23 cellular contexts compared by ENCODE assay signal in the genomic region with DNA sequence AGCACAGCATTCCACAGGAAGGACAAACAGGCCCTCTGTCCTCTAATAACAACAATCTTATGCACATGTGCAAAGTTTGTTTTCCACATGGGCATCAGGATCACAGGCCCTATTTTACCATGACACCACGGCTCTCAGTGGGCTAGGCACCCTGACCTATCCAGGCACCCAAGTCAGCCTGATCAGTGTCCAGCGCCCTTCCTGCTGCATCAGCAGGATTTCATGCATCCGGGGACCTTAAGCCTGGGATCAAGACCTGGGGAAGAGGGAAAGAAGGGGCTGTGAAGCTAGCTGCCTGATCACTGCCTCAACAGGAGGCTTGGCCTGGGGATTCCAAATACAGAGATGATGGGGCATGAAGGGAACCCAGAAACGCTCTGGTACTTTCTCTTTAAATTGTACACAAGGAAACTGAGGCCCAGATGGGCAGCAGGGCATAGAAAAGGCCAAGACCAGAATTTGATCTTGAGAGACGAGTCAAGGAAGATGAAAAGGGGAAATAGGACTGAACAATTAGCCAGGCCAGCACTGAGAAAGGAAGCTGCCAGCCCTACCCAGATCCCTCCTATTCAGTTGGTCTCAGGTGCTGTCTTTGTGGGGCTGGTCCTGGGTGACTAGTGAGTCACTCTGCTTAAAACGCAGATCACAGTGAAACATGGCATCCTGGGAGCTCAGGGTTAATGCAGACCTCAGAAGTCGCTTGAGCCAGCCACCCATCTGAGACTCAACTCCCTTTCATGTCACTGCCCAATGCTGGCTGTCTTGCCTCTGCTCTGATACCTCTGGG. TPM values are rescaled to one million over a fixed set of nuclear protein-coding genes. Genes with fewer than 3 reads are reported as not detected.
DNase-seq lines count a peak whose midpoint lies in the region; ATAC-seq and TF ChIP-seq lines count a peak whose summit lies in the region.
"Had no signal": no experiment of that assay in that cellular context is flagged by ENCODE, and none has a peak within 500 bp of the region (broad histone marks: within the 10 kb centered on the region; RNA-seq: fewer than 3 reads in every experiment).

No MANE protein-coding gene starts in this region.

- no peak for TF ChIP-seq CTCF in coronary artery (IDR thresholded peaks at IDR 0.05)

- no peak overlapping the region for H2AFZ ChIP-seq in Karpas-422 (ENCODE audit: low read length)

- no peak overlapping the region for H3K9ac ChIP-seq in BLaER1 treated with 17β-estradiol and CSF1 and Interleukin-3, amounts not matched to agents 10 nM and 100 nM
- H3K9ac ChIP-seq in Karpas-422 (ENCODE audit: low read length): peak overlapping the region; percentile 70
- H3K9ac ChIP-seq: KMS-11 had no signal

- no peaks in the 10 kb centered on the region for H3K9me2 ChIP-seq in Karpas-422 (replicated peaks; ENCODE audit: insufficient read depth, low read length)

- peak overlapping the region in 6 of 11 experiments; percentile 8 to 52 (median 28); a peak in 11 of 22 replicates for H3K4me2 ChIP-seq in BLaER1 treated with 17β-estradiol and CSF1 and Interleukin-3, amounts not matched to agents 10 nM and 100 nM
- H3K4me2 ChIP-seq in Karpas-422 (ENCODE audit: low read depth, low read length, poor library complexity, severe bottlenecking): peak overlapping the region; percentile 61
- H3K4me2 ChIP-seq: KMS-11 had no signal

- H4K20me1 ChIP-seq in BLaER1 treated with 17β-estradiol and CSF1 and Interleukin-3, amounts not matched to agents 10 nM and 100 nM: peaks cover 0 to 8% (median 0%) of the 10 kb centered on the region in 11 experiments; a peak in 3 of 22 replicates
- no peaks in the 10 kb centered on the region for H4K20me1 ChIP-seq in Karpas-422 (ENCODE audit: insufficient read depth, low read depth, low read length)

- DNase-seq in Karpas-422: peak; percentile 81
- peak; percentile 34 for DNase-seq in RPMI8226
- no peak for DNase-seq in activated gamma-delta T cell (lab: John Stamatoyannopoulos, UW)
- no peak for DNase-seq in amniotic stem cell (lab: John Stamatoyannopoulos, UW)
- no peak for DNase-seq in coronary artery (ENCODE audit: low spot score)
- DNase-seq: activated B cell treated with CpG ODN at 0.5 μM for 24 hours; activated CD4-positive, alpha-beta memory T cell treated with anti-CD3 and anti-CD28 coated beads, Interleukin-2, amount 10 ng/mL, durations not matched to agents 7 days and 5 days; activated naive CD4-positive, alpha-beta T cell treated with Interleukin-2 at 50 U/mL for 16 hours; C1 segment of cervical spinal cord; esophagus squamous epithelium; kidney; NCI-H1105; NCI-H2107; NCI-H524 treated with DMSO at 0.1 percent for 48 hours; nucleus accumbens; retina; stimulated activated CD4-positive, alpha-beta T cell treated with anti-CD3 and anti-CD28 coated beads, Interleukin-4, amount 100 ng/mL, for 4 hours; uterus had no signal

- 79 to 86% methylated on average over 7 of the region's 7 CpGs for WGBS in esophagus, 2 donors

- peaks cover 0 to 12% (median 0%) of the 10 kb centered on the region in 11 experiments; a peak in 1 of 22 replicates for H3K36me3 ChIP-seq in BLaER1 treated with 17β-estradiol and CSF1 and Interleukin-3, amounts not matched to agents 10 nM and 100 nM
- H3K36me3 ChIP-seq in Karpas-422 (ENCODE audit: insufficient read depth, low read length) (no peaks in the 10 kb centered on the region), esophagus (ENCODE audit: control insufficient read depth in 2 of 2, insufficient read depth in 2 of 2, low read length in 1 of 2) (peaks cover 5 to 18% of the 10 kb centered on the region in 2 donors)
- H3K36me3 ChIP-seq: uterus had no signal

- ATAC-seq in HG03175 (IDR thresholded peaks at IDR 0.05; ENCODE audit: unreplicated experiment): no peak

- H3K79me2 ChIP-seq in Karpas-422 (ENCODE audit: low read length): peaks cover 49% of the 10 kb centered on the region

- no peaks in the 10 kb centered on the region for H3K9me3 ChIP-seq in BLaER1 treated with 17β-estradiol and CSF1 and Interleukin-3, amounts not matched to agents 10 nM and 100 nM (replicated peaks in 1 of 11)
- H3K9me3 ChIP-seq in Karpas-422 (ENCODE audit: low read length): no peaks in the 10 kb centered on the region
- no peaks in the 10 kb centered on the region for H3K9me3 ChIP-seq in esophagus (ENCODE audit: control insufficient read depth in 2 of 2, insufficient read depth in 1 of 2, low read depth in 1 of 2, low read length in 1 of 2)
- H3K9me3 ChIP-seq: esophagus squamous epithelium, uterus had no signal

- no peak overlapping the region for H3K27ac ChIP-seq in BLaER1 treated with 17β-estradiol and CSF1 and Interleukin-3, amounts not matched to agents 10 nM and 100 nM
- peak overlapping the region; percentile 99 for H3K27ac ChIP-seq in Karpas-422 (ENCODE audit: low read length)
- peak overlapping the region; percentile 36 to 66 for H3K27ac ChIP-seq in esophagus (ENCODE audit: low read depth in 2 of 2, low read length in 1 of 2)
- no peak overlapping the region for H3K27ac ChIP-seq in coronary artery
- H3K27ac ChIP-seq: KMS-11, uterus had no signal

- no peaks in the 10 kb centered on the region for H3K27me3 ChIP-seq in BLaER1 treated with 17β-estradiol and CSF1 and Interleukin-3, amounts not matched to agents 10 nM and 100 nM
- no peaks in the 10 kb centered on the region for H3K27me3 ChIP-seq in Karpas-422 (ENCODE audit: low read length)
- H3K27me3 ChIP-seq in esophagus (ENCODE audit: control insufficient read depth in 1 of 2, insufficient read depth in 2 of 2, low read length in 2 of 2): no peaks in the 10 kb centered on the region
- H3K27me3 ChIP-seq: esophagus squamous epithelium, uterus had no signal

- H3K4me3 ChIP-seq in BLaER1 treated with 17β-estradiol and CSF1 and Interleukin-3, amounts not matched to agents 10 nM and 100 nM: no peak overlapping the region
- peak overlapping the region; percentile 41; the same call in 1 of the 2 replicates for H3K4me3 ChIP-seq in Karpas-422 (ENCODE audit: low read length)
- no peak overlapping the region for H3K4me3 ChIP-seq in esophagus (ENCODE audit: low read depth in 1 of 2, low read length in 2 of 2)
- H3K4me3 ChIP-seq in coronary artery: no peak overlapping the region
- H3K4me3 ChIP-seq: esophagus squamous epithelium, lung, uterus had no signal

- peaks cover 13 to 54% (median 30%) of the 10 kb centered on the region in 10 experiments for H3K4me1 ChIP-seq in BLaER1 treated with 17β-estradiol and CSF1 and Interleukin-3, amounts not matched to agents 10 nM and 100 nM
- H3K4me1 ChIP-seq in Karpas-422 (ENCODE audit: low read length) (peaks cover 97% of the 10 kb centered on the region), esophagus (ENCODE audit: control insufficient read depth in 2 of 2, insufficient read depth in 2 of 2, low read length in 1 of 2) (peaks cover 7 to 36% of the 10 kb centered on the region in 2 donors)
- H3K4me1 ChIP-seq: uterus had no signal

RNA-seq across cellular contexts. Expression of a gene that starts 57.9 kb away (rescaled TPM):
- total RNA-seq in Karpas-422 (2014; rRNA removed; shearing (Covaris generic); ENCODE audit: low replicate concordance): 27.1 and 42.8 TPM in 2 replicates
- 10 to 100 TPM; 14.7 to 15.7 TPM for polyA plus RNA-seq in esophagus

Comparison
In these comparisons a context has a peak if more than half of its experiments do, and no peak if none do; other contexts are left out.
1. H3K27ac ChIP-seq: peak in Karpas-422 (single experiment) and esophagus (2 of 2); none in BLaER1 treated with 17β-estradiol and CSF1 and Interleukin-3, amounts not matched to agents 10 nM and 100 nM (0 of 11) and coronary artery (0 of 2).
2. DNase-seq: peak in Karpas-422 (single experiment) and RPMI8226 (single experiment); none in activated gamma-delta T cell (single experiment), amniotic stem cell (single experiment) and coronary artery (single experiment).